10 cellular contexts compared by ENCODE assay signal in genomic region chr19:2170987-2171348, GRCh38. TPM values are rescaled to one million over a fixed set of nuclear protein-coding genes. Genes with fewer than 3 reads are reported as not detected.
DNase-seq lines count a peak whose midpoint lies in the region; ATAC-seq lines count a peak whose summit lies in the region.
"Had no signal": no experiment of that assay in that cellular context is flagged by ENCODE, and none has a peak within 500 bp of the region (broad histone marks: within the 10 kb centered on the region; RNA-seq: fewer than 3 reads in every experiment).

No MANE protein-coding gene starts in this region.

- no peaks in the 10 kb centered on the region for H3K9me3 ChIP-seq in BLaER1
- H3K9me3 ChIP-seq in mucosa of rectum (ENCODE audit: control insufficient read depth in 2 of 2, low read length in 2 of 2) = no peaks in the 10 kb centered on the region

- peak overlapping the region; percentile 100 for H3K4me2 ChIP-seq in BLaER1

- H4K20me1 ChIP-seq in BLaER1 = peaks cover 100% of the 10 kb centered on the region

- no peak overlapping the region for H3K27ac Mint-ChIP-seq in activated CD8-positive, alpha-beta T cell treated with anti-CD3 and anti-CD28 coated beads, Interleukin-2, amount 10 ng/mL, durations not matched to agents 7 days and 5 days

- ATAC-seq in GM21529 (IDR thresholded peaks at IDR 0.05; ENCODE audit: unreplicated experiment) = peak; percentile 3
- ATAC-seq in activated CD8-positive, alpha-beta T cell treated with anti-CD3 and anti-CD28 coated beads, Interleukin-2, amount 10 ng/mL, durations not matched to agents 7 days and 5 days = peak; percentile 32
- ATAC-seq in GM19455 (IDR thresholded peaks at IDR 0.05; ENCODE audit: unreplicated experiment) = no peak
- no peak for ATAC-seq in HG03025 (IDR thresholded peaks at IDR 0.05; ENCODE audit: low FRiP score, unreplicated experiment)

- POLR2A ChIA-PET in activated CD8-positive, alpha-beta T cell treated with anti-CD3 and anti-CD28 coated beads, Interleukin-2, amount 10 ng/mL, durations not matched to agents 7 days and 5 days (lab: Charles Lee) = interaction anchor here (0.9 kb wide), 1 partner anchor 15 kb away, joined by 3 read pairs; no protein-coding TSS in a partner anchor

- H3K27ac ChIP-seq in BLaER1 (peak overlapping the region; percentile 98), mucosa of rectum (ENCODE audit: low read depth in 2 of 2, low read length in 2 of 2) (peak overlapping the region; percentile 36 to 56)

- H3K36me3 Mint-ChIP-seq in activated CD8-positive, alpha-beta T cell treated with anti-CD3 and anti-CD28 coated beads, Interleukin-2, amount 10 ng/mL, durations not matched to agents 7 days and 5 days (ENCODE audit: low read depth) = peaks cover 23% of the 10 kb centered on the region

- H3K36me3 ChIP-seq in BLaER1 (peaks cover 39% of the 10 kb centered on the region), mucosa of rectum (ENCODE audit: control insufficient read depth in 2 of 2, insufficient read depth in 2 of 2, low read length in 2 of 2) (peaks cover 0 to under 1% of the 10 kb centered on the region in 2 donors)

- peaks cover 63% of the 10 kb centered on the region for H3K4me1 Mint-ChIP-seq in activated CD8-positive, alpha-beta T cell treated with anti-CD3 and anti-CD28 coated beads, Interleukin-2, amount 10 ng/mL, durations not matched to agents 7 days and 5 days (ENCODE audit: low read depth)

- H3K9me3 Mint-ChIP-seq in activated CD8-positive, alpha-beta T cell treated with anti-CD3 and anti-CD28 coated beads, Interleukin-2, amount 10 ng/mL, durations not matched to agents 7 days and 5 days (ENCODE audit: insufficient read depth) = no peaks in the 10 kb centered on the region

- no peak overlapping the region for H3K4me3 Mint-ChIP-seq in activated CD8-positive, alpha-beta T cell treated with anti-CD3 and anti-CD28 coated beads, Interleukin-2, amount 10 ng/mL, durations not matched to agents 7 days and 5 days

- H3K27me3 Mint-ChIP-seq in activated CD8-positive, alpha-beta T cell treated with anti-CD3 and anti-CD28 coated beads, Interleukin-2, amount 10 ng/mL, durations not matched to agents 7 days and 5 days (ENCODE audit: low read depth) = no peaks in the 10 kb centered on the region

- no peaks in the 10 kb centered on the region for H3K27me3 ChIP-seq in BLaER1
- H3K27me3 ChIP-seq in mucosa of rectum (ENCODE audit: control insufficient read depth in 2 of 2, insufficient read depth in 2 of 2, low read length in 2 of 2) = no peaks in the 10 kb centered on the region

- H3K9ac ChIP-seq in BLaER1 (peak overlapping the region; percentile 97), mucosa of rectum (ENCODE audit: low read depth in 1 of 2, low read length in 2 of 2) (peak overlapping the region; percentile 24 to 44)

- H3K4me3 ChIP-seq in BLaER1 (peak overlapping the region; percentile 55), mucosa of rectum (ENCODE audit: low read length in 2 of 2) (no peak overlapping the region)

- CTCF ChIA-PET in activated CD8-positive, alpha-beta T cell treated with anti-CD3 and anti-CD28 coated beads, Interleukin-2, amount 10 ng/mL, durations not matched to agents 7 days and 5 days (lab: Charles Lee) = interaction anchor here (0.8 to 2.1 kb wide), 6 partner anchors 9 to 69 kb away, joined by 3 to 8 read pairs (median 5); no protein-coding TSS in a partner anchor

- DNase-seq in activated CD8-positive, alpha-beta T cell treated with anti-CD3 and anti-CD28 coated beads, Interleukin-2, amount 10 ng/mL, durations not matched to agents 7 days and 5 days = no peak
- DNase-seq in SKM-1 treated with dmso at 0.1 percent for 144 hours (lab: John Stamatoyannopoulos, UW; ENCODE audit: unreplicated experiment) (no peak), T-helper 9 cell (no peak)
- DNase-seq: GOT3, NCI-H146 had no signal

- peaks cover 98% of the 10 kb centered on the region for H3K4me1 ChIP-seq in BLaER1
- H3K4me1 ChIP-seq in mucosa of rectum (ENCODE audit: control insufficient read depth in 2 of 2, insufficient read depth in 2 of 2, low read length in 2 of 2) = peaks cover 47 to 54% of the 10 kb centered on the region in 2 donors

RNA-seq across cellular contexts. Expression of gene DOT1L, which starts 7.2 kb away (rescaled TPM):
- total RNA-seq in activated CD8-positive, alpha-beta T cell treated with anti-CD3 and anti-CD28 coated beads, Interleukin-2, amount 10 ng/mL, durations not matched to agents 7 days and 5 days = 10 to 100 TPM; 70.6 to 74.3 TPM

RNA-seq across cellular contexts. Expression of gene AP3D1, which starts 19.6 kb away (rescaled TPM):
- total RNA-seq in activated CD8-positive, alpha-beta T cell treated with anti-CD3 and anti-CD28 coated beads, Interleukin-2, amount 10 ng/mL, durations not matched to agents 7 days and 5 days = 100 to 1,000 TPM in 1 of 2 experiments, 10 to 100 TPM in 1; 91.5 to 100 TPM

Comparison
In these comparisons a context has a peak if more than half of its experiments do, and no peak if none do; other contexts are left out.
1. ATAC-seq: peak in GM21529 (single experiment) and activated CD8-positive, alpha-beta T cell treated with anti-CD3 and anti-CD28 coated beads, Interleukin-2, amount 10 ng/mL, durations not matched to agents 7 days and 5 days (single experiment); none in GM19455 (single experiment) and HG03025 (single experiment).